In genomic region chr6:156776470-156776840, GRCh38 we compare ENCODE assay signal across 8 cellular contexts. TPM values are rescaled to one million over a fixed set of nuclear protein-coding genes. Genes with fewer than 3 reads are reported as not detected.
DNase-seq lines count a peak whose midpoint lies in the region; ATAC-seq and TF ChIP-seq lines count a peak whose summit lies in the region.

No MANE protein-coding gene starts in this region.

- no peaks in the 10 kb centered on the region for H3K36me3 ChIP-seq in body of pancreas (replicated peaks in 1 of 2; ENCODE audit: insufficient read depth in 1 of 2, low read depth in 2 of 2)
- no peaks in the 10 kb centered on the region for H3K36me3 ChIP-seq in thoracic aorta

- peak overlapping the region; percentile 95 to 99 (median 98) for H3K27ac ChIP-seq in body of pancreas
- H3K27ac ChIP-seq in thoracic aorta: peak overlapping the region; percentile 92 to 93

- H3K4me3 ChIP-seq in body of pancreas: peak overlapping the region in 1 of 2 donors; percentile 13
- H3K4me3 ChIP-seq in thoracic aorta: peak overlapping the region; percentile 84

- intact Hi-C loops in activated naive CD4-positive, alpha-beta T cell treated with anti-CD3 and anti-CD28 coated beads for 36 hours (cut with micrococcal nuclease): loop anchor here (1.0 to 5.0 kb wide), 4 partner anchors 89 to 496 kb away; no protein-coding TSS in a partner anchor
- intact Hi-C loops in body of pancreas (cut with DNase I): loop anchor here (5.0 to 10.0 kb wide), 2 partner anchors 89 to 212 kb away; no protein-coding TSS in a partner anchor
- intact Hi-C loops in left colon (cut with DNase I, micrococcal nuclease): loop anchor here (5.0 to 10.0 kb wide), 2 partner anchors 89 to 92 kb away; no protein-coding TSS in a partner anchor

- TF ChIP-seq CTCF in body of pancreas (IDR thresholded peaks at IDR 0.05) (peak in 1 of 7 experiments; percentile 11), thoracic aorta (IDR thresholded peaks at IDR 0.05) (no peak)

- WGBS in body of pancreas, 2 donors: 0 to 2% methylated on average over 8 of the region's 8 CpGs

- peaks cover 14% of the 10 kb centered on the region for H3K4me1 Mint-ChIP-seq in activated naive CD4-positive, alpha-beta T cell treated with anti-CD3 and anti-CD28 coated beads for 36 hours (ENCODE audit: low read depth)

- peaks cover 16% of the 10 kb centered on the region for H3K4me1 ChIP-seq in body of pancreas
- H3K4me1 ChIP-seq in thoracic aorta (ENCODE audit: control insufficient read depth in 1 of 2, low read depth in 2 of 2): peaks cover 19 to 38% of the 10 kb centered on the region in 2 donors

- DNase-seq in activated naive CD4-positive, alpha-beta T cell treated with anti-CD3 and anti-CD28 coated beads for 36 hours: peak; percentile 52
- DNase-seq in activated naive CD4-positive, alpha-beta T cell treated with Interleukin-2 at 50 U/mL for 16 hours: no peak
- DNase-seq in NCI-H69 (lab: John Stamatoyannopoulos, UW) (peak; percentile 90), body of pancreas (peak in 2 of 4 donors; percentile 19 to 28), left colon (no peak), thoracic aorta (ENCODE audit: low spot score) (no peak), iPS-NIHi11 (ENCODE audit: low spot score) (no peak)
- DNase-seq in stimulated activated CD8-positive, alpha-beta memory T cell treated with anti-CD3 and anti-CD28 coated beads, Interleukin-4, amount 100 ng/mL, for 48 hours: no peak

- peak overlapping the region; percentile 87 for H3K4me3 Mint-ChIP-seq in activated naive CD4-positive, alpha-beta T cell treated with anti-CD3 and anti-CD28 coated beads for 36 hours

- H3K36me3 Mint-ChIP-seq in activated naive CD4-positive, alpha-beta T cell treated with anti-CD3 and anti-CD28 coated beads for 36 hours (ENCODE audit: low read depth): peaks cover 5% of the 10 kb centered on the region

- CTCF ChIA-PET in activated naive CD4-positive, alpha-beta T cell treated with anti-CD3 and anti-CD28 coated beads for 36 hours (lab: Charles Lee): interaction anchor here (0.6 to 1.0 kb wide), 2 partner anchors 15 to 148 kb away, joined by 3 to 4 read pairs; no protein-coding TSS in a partner anchor

- H3K27me3 ChIP-seq in body of pancreas (no peaks in the 10 kb centered on the region), thoracic aorta (replicated peaks; ENCODE audit: insufficient read depth) (no peaks in the 10 kb centered on the region)

- ATAC-seq in body of pancreas (no peak), left colon (peak; percentile 28), thoracic aorta (ENCODE audit: insufficient number of reproducible peaks, low FRiP score, low read depth) (no peak)

- peak overlapping the region; percentile 99 for H3K27ac Mint-ChIP-seq in activated naive CD4-positive, alpha-beta T cell treated with anti-CD3 and anti-CD28 coated beads for 36 hours

- no peak for TF ChIP-seq POLR2A in body of pancreas (IDR thresholded peaks at IDR 0.05)

- H3K9me3 ChIP-seq in body of pancreas: no peaks in the 10 kb centered on the region
- H3K9me3 ChIP-seq in thoracic aorta: no peaks in the 10 kb centered on the region

- H3K9me3 Mint-ChIP-seq in activated naive CD4-positive, alpha-beta T cell treated with anti-CD3 and anti-CD28 coated beads for 36 hours: no peaks in the 10 kb centered on the region

- no peaks in the 10 kb centered on the region for H3K27me3 Mint-ChIP-seq in activated naive CD4-positive, alpha-beta T cell treated with anti-CD3 and anti-CD28 coated beads for 36 hours (ENCODE audit: low read depth)

RNA-seq across cellular contexts. Expression of gene ARID1B, which starts 0.7 kb away (rescaled TPM):
- total RNA-seq in activated naive CD4-positive, alpha-beta T cell treated with anti-CD3 and anti-CD28 coated beads for 36 hours: 10 to 100 TPM; 42.5 to 43.2 TPM
- total RNA-seq in body of pancreas (10 to 100 TPM; 71.5 to 85.1 TPM), left colon (10 to 100 TPM; 69.0 to 85.4 TPM), thoracic aorta (100 to 1,000 TPM; 120 to 158 TPM)

Comparison
In these comparisons a context has a peak if more than half of its experiments do, and no peak if none do; other contexts are left out.
1. DNase-seq: peak in activated naive CD4-positive, alpha-beta T cell treated with anti-CD3 and anti-CD28 coated beads for 36 hours (single experiment) and NCI-H69 (single experiment); none in activated naive CD4-positive, alpha-beta T cell treated with Interleukin-2 at 50 U/mL for 16 hours (single experiment), left colon (0 of 2), thoracic aorta (single experiment), iPS-NIHi11 (single experiment) and stimulated activated CD8-positive, alpha-beta memory T cell treated with anti-CD3 and anti-CD28 coated beads, Interleukin-4, amount 100 ng/mL, for 48 hours (single experiment).